Comparison of ENCODE assay signal across 10 cellular contexts in the genomic region with DNA sequence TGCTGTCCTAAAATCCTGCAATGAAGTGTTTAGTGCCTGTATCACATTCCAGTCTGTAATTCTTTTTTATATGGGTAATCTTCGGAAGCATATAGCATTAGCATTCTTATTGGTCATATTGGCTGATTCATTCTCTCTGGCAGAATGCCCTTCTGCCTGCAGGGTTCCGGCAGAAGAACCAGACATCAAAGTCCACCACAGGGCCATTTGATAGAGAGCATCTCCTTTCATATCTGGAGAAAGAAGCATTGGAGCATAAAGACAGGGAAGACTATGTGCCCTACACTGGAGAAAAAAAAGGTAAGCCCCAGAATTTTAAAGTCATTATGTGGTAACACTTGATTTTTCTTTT. TPM values are rescaled to one million over a fixed set of nuclear protein-coding genes. Genes with fewer than 3 reads are reported as not detected.
DNase-seq lines count a peak whose midpoint lies in the region; ATAC-seq and TF ChIP-seq lines count a peak whose summit lies in the region.
"Had no signal": no experiment of that assay in that cellular context is flagged by ENCODE, and none has a peak within 500 bp of the region (broad histone marks: within the 10 kb centered on the region; RNA-seq: fewer than 3 reads in every experiment).

No MANE protein-coding gene starts in this region.

- H3K4me3 ChIP-seq in GM23248 = 0 out of 2 replicates have a peak overlapping the region, but pooled peaks have one; percentile 6
- H3K4me3 ChIP-seq in SJSA1 = no peak overlapping the region
- no peak overlapping the region for H3K4me3 ChIP-seq in skeletal muscle satellite cell (ENCODE audit: low read length)
- no peak overlapping the region for H3K4me3 ChIP-seq in effector memory CD4-positive, alpha-beta T cell (ENCODE audit: insufficient read depth, low read depth, low read length, poor library complexity, severe bottlenecking)

- H3K27ac ChIP-seq in GM23248 (peak overlapping the region; percentile 60), SJSA1 (peak overlapping the region; percentile 49)
- no peak overlapping the region for H3K27ac ChIP-seq in effector memory CD4-positive, alpha-beta T cell (ENCODE audit: insufficient read depth, low read length, poor library complexity, severe bottlenecking)

- H4K20me1 ChIP-seq in GM23248 (ENCODE audit: insufficient read depth) = no peaks in the 10 kb centered on the region

- peaks cover 41% of the 10 kb centered on the region for H3F3A ChIP-seq in GM23248 (ENCODE audit: insufficient read depth)

- H3K9ac ChIP-seq in GM23248 = no peak overlapping the region
- no peak overlapping the region for H3K9ac ChIP-seq in skeletal muscle satellite cell (ENCODE audit: low read depth, low read length)

- H2AFZ ChIP-seq in GM23248 = no peak overlapping the region

- H3K79me2 ChIP-seq in GM23248 (ENCODE audit: insufficient read depth) = peaks cover 80% of the 10 kb centered on the region

- H3K27me3 ChIP-seq in GM23248 (replicated peaks; ENCODE audit: insufficient read depth) = no peaks in the 10 kb centered on the region
- no peaks in the 10 kb centered on the region for H3K27me3 ChIP-seq in SJSA1 (replicated peaks)
- no peaks in the 10 kb centered on the region for H3K27me3 ChIP-seq in skeletal muscle satellite cell (ENCODE audit: control insufficient read depth, insufficient read depth, low read length)
- H3K27me3 ChIP-seq in effector memory CD4-positive, alpha-beta T cell (replicated peaks; ENCODE audit: control insufficient read depth, insufficient read depth, low read length, poor library complexity, severe bottlenecking) = no peaks in the 10 kb centered on the region

- no peaks in the 10 kb centered on the region for H3K9me3 ChIP-seq in GM23248 (ENCODE audit: low read depth)
- no peaks in the 10 kb centered on the region for H3K9me3 ChIP-seq in SJSA1 (replicated peaks)
- H3K9me3 ChIP-seq in skeletal muscle satellite cell (replicated peaks; ENCODE audit: low read length) = no peaks in the 10 kb centered on the region
- no peaks in the 10 kb centered on the region for H3K9me3 ChIP-seq in effector memory CD4-positive, alpha-beta T cell (ENCODE audit: control insufficient read depth, low read length)

- H3K4me2 ChIP-seq in GM23248 (ENCODE audit: unreplicated experiment) (peak overlapping the region; percentile 54), skeletal muscle satellite cell (ENCODE audit: low read length) (peak overlapping the region; percentile 52)

- TF ChIP-seq POLR2A in erythroblast (IDR thresholded peaks at IDR 0.05; ENCODE audit: low read length) = no peak

- 3 to 6% methylated on average over 2 of the region's 2 CpGs for WGBS in GM23248 (ENCODE audit: low coverage in 1 of 2, low lambda C conversion rate in 2 of 2, missing lambda C conversion rate in 2 of 2), 2 experiments

- intact Hi-C loops in posterior cingulate gyrus (cut with DNase I) = no loop called here

- DNase-seq in GM23248 = peak; percentile 86
- DNase-seq in SJSA1 (ENCODE audit: low read depth in 1 of 2, low spot score in 2 of 2) = peak; percentile 54 to 61
- peak; percentile 73 to 82 for DNase-seq in erythroblast (lab: John Stamatoyannopoulos, UW)
- DNase-seq in activated CD4-positive, alpha-beta T cell treated with anti-CD3 and anti-CD28 coated beads for 4 hours = no peak
- no peak for DNase-seq in effector memory CD4-positive, alpha-beta T cell
- DNase-seq in posterior cingulate gyrus = no peak
- DNase-seq: activated T-cell treated with anti-CD3 and anti-CD28 coated beads, Interleukin-2, amount 50 U/mL, for 48 hours; GF-D8 had no signal

- in situ Hi-C loops in GM23248 (cut with MboI) = no loop called here

- no peaks in the 10 kb centered on the region for H3K9me2 ChIP-seq in GM23248 (ENCODE audit: insufficient read depth)

- ATAC-seq in activated CD4-positive, CD25-positive, alpha-beta regulatory T cell treated with anti-CD3 and anti-CD28 coated beads, Interleukin-2, amount 50 U/mL, for 24 hours = no peak

- H3K4me1 ChIP-seq in GM23248 (ENCODE audit: insufficient read depth) (peaks cover 22% of the 10 kb centered on the region), SJSA1 (replicated peaks) (peaks cover 53% of the 10 kb centered on the region), skeletal muscle satellite cell (ENCODE audit: control insufficient read depth, insufficient read depth, low read length) (peaks cover 28% of the 10 kb centered on the region)
- no peaks in the 10 kb centered on the region for H3K4me1 ChIP-seq in effector memory CD4-positive, alpha-beta T cell (ENCODE audit: control insufficient read depth, insufficient read depth, low read length, poor library complexity, severe bottlenecking)

- H3K36me3 ChIP-seq in GM23248 (ENCODE audit: low read depth) = peaks cover 21% of the 10 kb centered on the region; the same call in 1 of the 2 replicates
- peaks cover 67% of the 10 kb centered on the region for H3K36me3 ChIP-seq in SJSA1
- H3K36me3 ChIP-seq in skeletal muscle satellite cell (ENCODE audit: insufficient read depth, low read length) = peaks cover 56% of the 10 kb centered on the region
- H3K36me3 ChIP-seq in effector memory CD4-positive, alpha-beta T cell (ENCODE audit: control insufficient read depth, insufficient read depth, low read length) = peaks cover 27% of the 10 kb centered on the region

RNA-seq across cellular contexts. Expression of gene TMOD3, which starts 39.6 kb away (rescaled TPM):
- 35.1 and 46.0 TPM in 2 replicates for total RNA-seq in GM23248 (2014; rRNA removed; shearing (Covaris generic))
- 47.2 and 47.7 TPM in 2 replicates for polyA plus RNA-seq in GM23248 (2016; fragmentation: Nextera tagmentation; extraction: Ambion mirVana)
- total RNA-seq in SJSA1 (2014; rRNA removed; shearing (Covaris generic)) = 41.1 and 71.4 TPM in 2 replicates
- total RNA-seq in skeletal muscle satellite cell (2012; rRNA removed) = 47.4 and 49.4 TPM in 2 replicates

Comparison
In these comparisons a context has a peak if more than half of its experiments do, and no peak if none do; other contexts are left out.
1. DNase-seq: peak in GM23248 (single experiment), SJSA1 (2 of 2) and erythroblast (2 of 2); none in activated CD4-positive, alpha-beta T cell treated with anti-CD3 and anti-CD28 coated beads for 4 hours (0 of 2), effector memory CD4-positive, alpha-beta T cell (0 of 3) and posterior cingulate gyrus (0 of 10).